In genomic region chr4:61572160-61572559, GRCh38 we compare ENCODE assay signal across 16 cellular contexts.
DNase-seq lines count a peak whose midpoint lies in the region; ATAC-seq, FAIRE-seq and TF ChIP-seq lines count a peak whose summit lies in the region.
"Had no signal": no experiment of that assay in that cellular context is flagged by ENCODE, and none has a peak within 500 bp of the region (broad histone marks: within the 10 kb centered on the region; RNA-seq: fewer than 3 reads in every experiment).

No MANE protein-coding gene starts in this region.

- H3K4me3 ChIP-seq in astrocyte (ENCODE audit: insufficient read depth, low read depth, low read length) (no peak overlapping the region), upper lobe of left lung (no peak overlapping the region)
- H3K4me3 ChIP-seq: dorsolateral prefrontal cortex, pancreas had no signal

- no peaks in the 10 kb centered on the region for H3K27me3 ChIP-seq in astrocyte (ENCODE audit: insufficient read depth, low read length)
- H3K27me3 ChIP-seq in upper lobe of left lung = no peaks in the 10 kb centered on the region
- H3K27me3 ChIP-seq: dorsolateral prefrontal cortex, pancreas had no signal

- DNase-seq in HCEC 1CT = peak; percentile 3
- DNase-seq in NOMO-1 (lab: John Stamatoyannopoulos, UW; ENCODE audit: unreplicated experiment in 2 of 2) = peak; percentile 18 to 85
- peak; percentile 80 for DNase-seq in astrocyte (ENCODE audit: low read depth)
- peak; percentile 52 for DNase-seq in kidney glomerular epithelial cell (lab: John Stamatoyannopoulos, UW)
- DNase-seq in stimulated activated naive CD8-positive, alpha-beta T cell treated with anti-CD3 and anti-CD28 coated beads, Interleukin-15, amount 100 ng/mL, for 72 hours = no peak
- DNase-seq in midbrain (lab: John Stamatoyannopoulos, UW) = no peak
- no peak for DNase-seq in upper lobe of left lung
- DNase-seq in immature natural killer cell = no peak
- DNase-seq: activated CD4-positive, alpha-beta T cell treated with anti-CD3 and anti-CD28 coated beads, Interleukin-2, amount 50 U/mL, for 4 hours; dorsolateral prefrontal cortex; NCI-H1417; pancreas; stimulated activated CD4-positive, alpha-beta T cell treated with anti-CD3 and anti-CD28 coated beads, Interleukin-15, amount 100 ng/mL, for 24 hours; T-helper 9 cell had no signal

- H3K27ac Mint-ChIP-seq in astrocyte (ENCODE audit: unreplicated experiment) (no peak overlapping the region), immature natural killer cell (no peak overlapping the region)
- H3K27ac Mint-ChIP-seq in stimulated activated naive CD8-positive, alpha-beta T cell treated with anti-CD3 and anti-CD28 coated beads, Interleukin-15, amount 100 ng/mL, for 72 hours = no peak overlapping the region
- H3K27ac Mint-ChIP-seq: B cell had no signal

- no peak for TF ChIP-seq EP300 in upper lobe of left lung (IDR thresholded peaks at IDR 0.05)

- no peak overlapping the region for H3K27ac ChIP-seq in astrocyte (ENCODE audit: low read depth, low read length)
- no peak overlapping the region for H3K27ac ChIP-seq in upper lobe of left lung
- H3K27ac ChIP-seq: dorsolateral prefrontal cortex, pancreas had no signal

- H3K4me1 ChIP-seq in astrocyte (ENCODE audit: insufficient read depth, low read length) = no peaks in the 10 kb centered on the region
- H3K4me1 ChIP-seq in upper lobe of left lung = no peaks in the 10 kb centered on the region
- H3K4me1 ChIP-seq: pancreas had no signal

- H3K9me3 Mint-ChIP-seq in astrocyte (ENCODE audit: unreplicated experiment) (no peaks in the 10 kb centered on the region), immature natural killer cell (peaks cover 4 to 40% (median 15%) of the 10 kb centered on the region in 6 donors)
- peaks cover 10% of the 10 kb centered on the region in 2 donors for H3K9me3 Mint-ChIP-seq in stimulated activated naive CD8-positive, alpha-beta T cell treated with anti-CD3 and anti-CD28 coated beads, Interleukin-15, amount 100 ng/mL, for 72 hours

- WGBS in upper lobe of left lung, 2 donors = 66 to 68% methylated on average over 2 of the region's 2 CpGs

- H3K79me2 ChIP-seq in astrocyte (ENCODE audit: insufficient read depth, low read length) = no peaks in the 10 kb centered on the region

- H3K4me2 ChIP-seq in astrocyte (ENCODE audit: low read length) = no peak overlapping the region

- TF ChIP-seq POLR2A in upper lobe of left lung (IDR thresholded peaks at IDR 0.05) = no peak

- no peaks in the 10 kb centered on the region for H4K20me1 ChIP-seq in astrocyte (ENCODE audit: insufficient read depth, low read length)

- no peak overlapping the region for H3K9ac ChIP-seq in astrocyte (ENCODE audit: low read length)

- H3K4me3 Mint-ChIP-seq in astrocyte (ENCODE audit: unreplicated experiment) (no peak overlapping the region), immature natural killer cell (no peak overlapping the region)
- no peak overlapping the region for H3K4me3 Mint-ChIP-seq in stimulated activated naive CD8-positive, alpha-beta T cell treated with anti-CD3 and anti-CD28 coated beads, Interleukin-15, amount 100 ng/mL, for 72 hours
- H3K4me3 Mint-ChIP-seq: B cell had no signal

- H2AFZ ChIP-seq in astrocyte (ENCODE audit: low read depth, low read length) = no peak overlapping the region

- H3K27me3 Mint-ChIP-seq in astrocyte (ENCODE audit: low read depth, unreplicated experiment) (no peaks in the 10 kb centered on the region), immature natural killer cell (ENCODE audit: low read depth in 3 of 3) (no peaks in the 10 kb centered on the region)
- no peaks in the 10 kb centered on the region for H3K27me3 Mint-ChIP-seq in stimulated activated naive CD8-positive, alpha-beta T cell treated with anti-CD3 and anti-CD28 coated beads, Interleukin-15, amount 100 ng/mL, for 72 hours
- H3K27me3 Mint-ChIP-seq: B cell had no signal

- H3K9me3 ChIP-seq in astrocyte (ENCODE audit: insufficient read depth, low read depth, low read length) (no peaks in the 10 kb centered on the region), upper lobe of left lung (no peaks in the 10 kb centered on the region)
- H3K9me3 ChIP-seq: pancreas had no signal

- no peak for FAIRE-seq in astrocyte (lab: Jason Lieb, UNC)
- FAIRE-seq: pancreas had no signal

- H3K36me3 ChIP-seq in astrocyte (ENCODE audit: insufficient read depth, low read length) (no peaks in the 10 kb centered on the region), upper lobe of left lung (no peaks in the 10 kb centered on the region)
- H3K36me3 ChIP-seq: pancreas had no signal

- ATAC-seq in stimulated activated naive CD8-positive, alpha-beta T cell treated with anti-CD3 and anti-CD28 coated beads, Interleukin-15, amount 100 ng/mL, for 72 hours = no peak
- ATAC-seq in upper lobe of left lung (ENCODE audit: low FRiP score in 2 of 2) = no peak
- ATAC-seq: Panc1, pancreas had no signal

- H3K4me1 Mint-ChIP-seq in astrocyte (ENCODE audit: low read depth, unreplicated experiment) = peaks cover 13% of the 10 kb centered on the region
- no peaks in the 10 kb centered on the region for H3K4me1 Mint-ChIP-seq in stimulated activated naive CD8-positive, alpha-beta T cell treated with anti-CD3 and anti-CD28 coated beads, Interleukin-15, amount 100 ng/mL, for 72 hours
- H3K4me1 Mint-ChIP-seq in immature natural killer cell = no peaks in the 10 kb centered on the region
- H3K4me1 Mint-ChIP-seq: B cell had no signal

- H3K36me3 Mint-ChIP-seq in astrocyte (ENCODE audit: low read depth, unreplicated experiment) (no peaks in the 10 kb centered on the region), immature natural killer cell (no peaks in the 10 kb centered on the region)

- no peak for TF ChIP-seq CTCF in astrocyte (IDR thresholded peaks at IDR 0.05; ENCODE audit: insufficient read depth, low read depth, low read length)
- no peak for TF ChIP-seq CTCF in upper lobe of left lung (IDR thresholded peaks at IDR 0.05)

Comparison
In these comparisons a context has a peak if more than half of its experiments do, and no peak if none do; other contexts are left out.
1. DNase-seq: peak in HCEC 1CT (single experiment), NOMO-1 (2 of 2), astrocyte (single experiment) and kidney glomerular epithelial cell (single experiment); none in stimulated activated naive CD8-positive, alpha-beta T cell treated with anti-CD3 and anti-CD28 coated beads, Interleukin-15, amount 100 ng/mL, for 72 hours (0 of 2), midbrain (single experiment), upper lobe of left lung (0 of 2) and immature natural killer cell (0 of 3).